In the genomic region with DNA sequence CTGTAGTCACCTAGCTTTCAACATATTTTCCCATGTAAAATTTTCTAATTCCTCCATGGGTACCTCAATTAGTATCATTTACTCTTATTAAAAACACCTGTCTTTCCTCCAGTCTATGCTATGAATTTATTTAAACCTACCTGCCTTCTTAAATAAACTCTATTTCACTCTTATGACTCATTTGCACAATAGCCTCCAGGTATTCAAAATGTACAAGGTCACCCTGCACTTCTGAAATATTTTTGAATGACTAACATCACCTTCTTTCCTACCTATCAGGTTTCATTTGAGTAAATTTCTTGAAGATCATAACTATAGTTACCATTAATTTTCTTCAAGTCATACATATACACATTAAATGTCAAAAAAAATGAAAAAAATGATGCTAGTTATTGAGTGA, we compare ENCODE assay signal across 17 cellular contexts.
"Had no signal": no experiment of that assay in that cellular context is flagged by ENCODE, and none has a peak within 500 bp of the region (broad histone marks: within the 10 kb centered on the region; RNA-seq: fewer than 3 reads in every experiment).

No MANE protein-coding gene starts in this region.

- H3K9me3 Mint-ChIP-seq: nephron progenitor cell had no signal

- H3K4me3 Mint-ChIP-seq: immature natural killer cell; naive thymus-derived CD4-positive, alpha-beta T cell; nephron progenitor cell; stimulated activated naive B cell treated with anti-CD40 and anti-IgM and Interleukin-4, amounts not matched to agents 10 μg/mL and 1 μg/mL and 100 μg/mL, for 72 hours; stimulated activated naive CD8-positive, alpha-beta T cell treated with anti-CD3 and anti-CD28 coated beads, Interleukin-15, amount 100 ng/mL, for 72 hours had no signal

- DNase-seq: cortex of kidney; dorsolateral prefrontal cortex; effector CD8-positive, alpha-beta T cell; immature natural killer cell; kidney; left colon; naive thymus-derived CD4-positive, alpha-beta T cell; nephron progenitor cell; psoas muscle; stimulated activated CD4-positive, alpha-beta T cell treated with anti-CD3 and anti-CD28 coated beads, Interleukin-2, amount 100 ng/mL, for 24 hours; stimulated activated CD4-positive, alpha-beta T cell treated with anti-CD3 and anti-CD28 coated beads, Interleukin-4, amount 100 ng/mL, for 4 hours; stimulated activated naive B cell treated with anti-CD40 and anti-IgM and Interleukin-4, amounts not matched to agents 10 μg/mL and 1 μg/mL and 100 μg/mL, for 72 hours; stimulated activated naive CD8-positive, alpha-beta T cell treated with anti-CD3 and anti-CD28 coated beads, Interleukin-15, amount 100 ng/mL, for 72 hours; testis; transverse colon had no signal

- H3K9me3 ChIP-seq: esophagus muscularis mucosa, psoas muscle, testis, transverse colon had no signal

- H3K4me1 ChIP-seq: psoas muscle, testis, transverse colon had no signal

- H3K4me1 Mint-ChIP-seq: immature natural killer cell; naive thymus-derived CD4-positive, alpha-beta T cell; nephron progenitor cell; stimulated activated naive B cell treated with anti-CD40 and anti-IgM and Interleukin-4, amounts not matched to agents 10 μg/mL and 1 μg/mL and 100 μg/mL, for 72 hours; stimulated activated naive CD8-positive, alpha-beta T cell treated with anti-CD3 and anti-CD28 coated beads, Interleukin-15, amount 100 ng/mL, for 72 hours had no signal

- H3K27ac ChIP-seq: dorsolateral prefrontal cortex, esophagus muscularis mucosa, psoas muscle, testis, transverse colon had no signal

- H3K4me3 ChIP-seq: dorsolateral prefrontal cortex, esophagus muscularis mucosa, psoas muscle, testis, transverse colon had no signal

- H3K27ac Mint-ChIP-seq: immature natural killer cell; naive thymus-derived CD4-positive, alpha-beta T cell; nephron progenitor cell; stimulated activated naive B cell treated with anti-CD40 and anti-IgM and Interleukin-4, amounts not matched to agents 10 μg/mL and 1 μg/mL and 100 μg/mL, for 72 hours; stimulated activated naive CD8-positive, alpha-beta T cell treated with anti-CD3 and anti-CD28 coated beads, Interleukin-15, amount 100 ng/mL, for 72 hours had no signal

- H3K36me3 ChIP-seq: esophagus muscularis mucosa, transverse colon had no signal

- H3K27me3 Mint-ChIP-seq: naive thymus-derived CD4-positive, alpha-beta T cell; stimulated activated naive CD8-positive, alpha-beta T cell treated with anti-CD3 and anti-CD28 coated beads, Interleukin-15, amount 100 ng/mL, for 72 hours had no signal

- ATAC-seq: left colon; naive thymus-derived CD4-positive, alpha-beta T cell; psoas muscle; sciatic nerve; stimulated activated naive B cell treated with anti-CD40 and anti-IgM and Interleukin-4, amounts not matched to agents 10 μg/mL and 1 μg/mL and 100 μg/mL, for 72 hours; stimulated activated naive CD8-positive, alpha-beta T cell treated with anti-CD3 and anti-CD28 coated beads, Interleukin-15, amount 100 ng/mL, for 72 hours had no signal

- H3K36me3 Mint-ChIP-seq: immature natural killer cell; naive thymus-derived CD4-positive, alpha-beta T cell; stimulated activated naive B cell treated with anti-CD40 and anti-IgM and Interleukin-4, amounts not matched to agents 10 μg/mL and 1 μg/mL and 100 μg/mL, for 72 hours had no signal

- H3K27me3 ChIP-seq: dorsolateral prefrontal cortex, esophagus muscularis mucosa, testis, transverse colon had no signal
